In genomic region chr17:7249830-7250229, GRCh38 we compare ENCODE assay signal across 9 cellular contexts. TPM values are rescaled to one million over a fixed set of nuclear protein-coding genes. Genes with fewer than 3 reads are reported as not detected.
DNase-seq lines count a peak whose midpoint lies in the region; ATAC-seq, FAIRE-seq and TF ChIP-seq lines count a peak whose summit lies in the region.
"Had no signal": no experiment of that assay in that cellular context is flagged by ENCODE, and none has a peak within 500 bp of the region (broad histone marks: within the 10 kb centered on the region; RNA-seq: fewer than 3 reads in every experiment).

No MANE protein-coding gene starts in this region.

- H3K36me3 Mint-ChIP-seq in activated T-cell treated with anti-CD3 and anti-CD28 coated beads, Interleukin-2, amount 50 U/mL, for 24 hours (ENCODE audit: low read depth) = peaks cover 74% of the 10 kb centered on the region
- H3K36me3 Mint-ChIP-seq in activated B cell treated with CpG ODN at 0.5 μM for 24 hours (ENCODE audit: low read depth) = peaks cover 56% of the 10 kb centered on the region

- peaks cover 50% of the 10 kb centered on the region for H3K4me1 Mint-ChIP-seq in activated T-cell treated with anti-CD3 and anti-CD28 coated beads, Interleukin-2, amount 50 U/mL, for 24 hours (ENCODE audit: low read depth)
- H3K4me1 Mint-ChIP-seq in activated B cell treated with CpG ODN at 0.5 μM for 24 hours = peaks cover 47% of the 10 kb centered on the region

- DNase-seq in activated T-cell treated with anti-CD3 and anti-CD28 coated beads, Interleukin-2, amount 50 U/mL, for 24 hours = no peak
- no peak for DNase-seq in activated T-cell treated with anti-CD3 and anti-CD28 coated beads, Interleukin-2, amount 50 U/mL, for 1 hour
- DNase-seq in activated B cell treated with CpG ODN at 0.5 μM for 24 hours = no peak
- no peak for DNase-seq in substantia nigra (lab: John Stamatoyannopoulos, UW)
- no peak for DNase-seq in uterus
- DNase-seq in GM19239 (ENCODE audit: insufficient read length, low spot score) = no peak
- DNase-seq in EL = no peak

- CTCF ChIA-PET in activated B cell treated with CpG ODN at 0.5 μM for 24 hours (lab: Charles Lee) = interaction anchor here (1.2 kb wide), 1 partner anchor 29 kb away, joined by 3 read pairs; no protein-coding TSS in a partner anchor

- no peak for TF ChIP-seq POLR2A in uterus (IDR thresholded peaks at IDR 0.05)

- TF ChIP-seq CTCF in activated B cell treated with CpG ODN at 0.5 μM for 24 hours (IDR thresholded peaks at IDR 0.05) (no peak), uterus (IDR thresholded peaks at IDR 0.05) (no peak)

- H3K4me3 Mint-ChIP-seq in activated T-cell treated with anti-CD3 and anti-CD28 coated beads, Interleukin-2, amount 50 U/mL, for 24 hours = peak overlapping the region; percentile 89
- peak overlapping the region; percentile 98 for H3K4me3 Mint-ChIP-seq in activated B cell treated with CpG ODN at 0.5 μM for 24 hours

- H3K9me3 Mint-ChIP-seq in activated T-cell treated with anti-CD3 and anti-CD28 coated beads, Interleukin-2, amount 50 U/mL, for 24 hours = no peaks in the 10 kb centered on the region
- H3K9me3 Mint-ChIP-seq in activated B cell treated with CpG ODN at 0.5 μM for 24 hours = no peaks in the 10 kb centered on the region

- H3K27ac ChIP-seq in substantia nigra (ENCODE audit: low read depth, low read length, poor library complexity, severe bottlenecking) (peak overlapping the region; percentile 6), uterus (no peak overlapping the region)

- no peak for FAIRE-seq in GM19239 (lab: Jason Lieb, UNC)

- peak overlapping the region; percentile 95 for H3K27ac Mint-ChIP-seq in activated T-cell treated with anti-CD3 and anti-CD28 coated beads, Interleukin-2, amount 50 U/mL, for 24 hours
- peak overlapping the region; percentile 87 for H3K27ac Mint-ChIP-seq in activated B cell treated with CpG ODN at 0.5 μM for 24 hours

- H3K36me3 ChIP-seq in uterus = no peaks in the 10 kb centered on the region

- peak overlapping the region; percentile 87; the same call in 1 of the 2 replicates for H3K4me3 ChIP-seq in iPS-18c (ENCODE audit: insufficient read depth, low read depth, low read length)
- H3K4me3 ChIP-seq in uterus = peak overlapping the region in 1 of 2 donors; percentile 73

- intact Hi-C loops in activated B cell treated with CpG ODN at 0.5 μM for 24 hours (cut with micrococcal nuclease) (loop anchor here (5.0 kb wide), 1 partner anchor 232 kb away; the partner anchor contains the start of genes POLR2A and SLC35G6), uterus (cut with DNase I; ENCODE audit: low total_unique reads) (no loop called here)

- H3K27me3 ChIP-seq in uterus = no peaks in the 10 kb centered on the region

- no peak for ATAC-seq in activated B cell treated with CpG ODN at 0.5 μM for 24 hours (ENCODE audit: low read depth)
- ATAC-seq: sciatic nerve had no signal

- H3K9me3 ChIP-seq in iPS-18c (ENCODE audit: control insufficient read depth, insufficient read depth, low read length) = peaks cover 2% of the 10 kb centered on the region
- no peaks in the 10 kb centered on the region for H3K9me3 ChIP-seq in uterus

- no peaks in the 10 kb centered on the region for H3K27me3 Mint-ChIP-seq in activated T-cell treated with anti-CD3 and anti-CD28 coated beads, Interleukin-2, amount 50 U/mL, for 24 hours
- no peaks in the 10 kb centered on the region for H3K27me3 Mint-ChIP-seq in activated B cell treated with CpG ODN at 0.5 μM for 24 hours

- POLR2A ChIA-PET in activated B cell treated with CpG ODN at 0.5 μM for 24 hours (lab: Charles Lee) = interaction anchor here (0.8 to 5.8 kb wide), 3 partner anchors 11 to 35 kb away, joined by 3 to 134 read pairs (median 4); partner anchors contain the start of genes ACADVL, DLG4, DVL2 and GABARAP

- peaks cover 0 to 21% of the 10 kb centered on the region in 2 donors for H3K4me1 ChIP-seq in uterus

RNA-seq across cellular contexts. Expression of gene CTDNEP1, which starts 1.7 kb away (rescaled TPM):
- 165 and 168 TPM in 2 replicates for total RNA-seq in activated B cell treated with CpG ODN at 0.5 μM for 24 hours
- total RNA-seq in uterus = 100 to 1,000 TPM in 1 of 4 donors, 10 to 100 TPM in 3; 13.8 to 115 (median 37.2) TPM

RNA-seq across cellular contexts. Expression of gene ELP5, which starts 2.2 kb away (rescaled TPM):
- 49.2 and 53.6 TPM in 2 replicates for total RNA-seq in activated B cell treated with CpG ODN at 0.5 μM for 24 hours
- total RNA-seq in uterus = 10 to 100 TPM; 41.9 to 65.6 (median 51.3) TPM

RNA-seq across cellular contexts. Expression of gene GABARAP, which starts 7.6 kb away (rescaled TPM):
- total RNA-seq in activated B cell treated with CpG ODN at 0.5 μM for 24 hours = 291 and 325 TPM in 2 replicates
- 100 to 1,000 TPM; 220 to 467 (median 366) TPM for total RNA-seq in uterus

RNA-seq across cellular contexts. Expression of gene PHF23, which starts 10.6 kb away (rescaled TPM):
- total RNA-seq in activated B cell treated with CpG ODN at 0.5 μM for 24 hours (45.5 and 46.6 TPM in 2 replicates), uterus (10 to 100 TPM in 3 of 4 donors, 1 to 10 TPM in 1; 9.7 to 68.1 (median 29.7) TPM)

RNA-seq across cellular contexts. Expression of gene CLDN7, which starts 12.4 kb away (rescaled TPM):
- total RNA-seq in activated B cell treated with CpG ODN at 0.5 μM for 24 hours (1.1 and 1.8 TPM in 2 replicates), uterus (10 to 100 TPM in 1 of 4 donors, under 1 TPM in 3; 0.29 to 24.4 (median 0.68) TPM)
